29 cellular contexts compared by ENCODE assay signal in genomic region chr3:57577786-57578185, GRCh38. TPM values are rescaled to one million over a fixed set of nuclear protein-coding genes. Genes with fewer than 3 reads are reported as not detected.
DNase-seq lines count a peak whose midpoint lies in the region; ATAC-seq and TF ChIP-seq lines count a peak whose summit lies in the region.
"Had no signal": no experiment of that assay in that cellular context is flagged by ENCODE, and none has a peak within 500 bp of the region (broad histone marks: within the 10 kb centered on the region; RNA-seq: fewer than 3 reads in every experiment).

No MANE protein-coding gene starts in this region.

- H3K27ac ChIP-seq in mesenchymal stem cell (ENCODE audit: low read length, poor library complexity, severe bottlenecking), result no peak overlapping the region
- H3K27ac ChIP-seq: brain microvascular endothelial cell, C4-2B, HL-60, left lung, Peyer's patch had no signal

- H3K79me2 ChIP-seq in Loucy (ENCODE audit: insufficient read depth, low read length), result peaks cover 70% of the 10 kb centered on the region

- no peak overlapping the region for H4K8ac ChIP-seq in mesenchymal stem cell (ENCODE audit: low read length)

- H2AFZ ChIP-seq in Loucy (ENCODE audit: low read length) (no peak overlapping the region), mesenchymal stem cell (ENCODE audit: low read depth, low read length) (no peak overlapping the region)

- no peaks in the 10 kb centered on the region for H3K9me2 ChIP-seq in Loucy (replicated peaks; ENCODE audit: low read depth, low read length)

- no peak overlapping the region for H2AK5ac ChIP-seq in mesenchymal stem cell (ENCODE audit: low read length, severe bottlenecking)

- no peak overlapping the region for H2BK12ac ChIP-seq in mesenchymal stem cell (ENCODE audit: low read length in 2 of 2)

- no peaks in the 10 kb centered on the region for H3K27me3 Mint-ChIP-seq in activated naive CD8-positive, alpha-beta T cell
- no peaks in the 10 kb centered on the region for H3K27me3 Mint-ChIP-seq in activated naive CD8-positive, alpha-beta T cell treated with anti-CD3 and anti-CD28 coated beads for 36 hours
- no peaks in the 10 kb centered on the region for H3K27me3 Mint-ChIP-seq in naive B cell
- no peaks in the 10 kb centered on the region for H3K27me3 Mint-ChIP-seq in stimulated activated naive B cell treated with anti-CD40 and anti-IgM and Interleukin-4, amounts not matched to agents 10 μg/mL and 1 μg/mL and 100 μg/mL, for 72 hours

- H3K4me3 Mint-ChIP-seq in activated naive CD8-positive, alpha-beta T cell, result no peak overlapping the region
- no peak overlapping the region for H3K4me3 Mint-ChIP-seq in activated naive CD8-positive, alpha-beta T cell treated with anti-CD3 and anti-CD28 coated beads for 36 hours
- no peak overlapping the region for H3K4me3 Mint-ChIP-seq in naive B cell
- no peak overlapping the region for H3K4me3 Mint-ChIP-seq in stimulated activated naive B cell treated with anti-CD40 and anti-IgM and Interleukin-4, amounts not matched to agents 10 μg/mL and 1 μg/mL and 100 μg/mL, for 72 hours

- no peak overlapping the region for H2BK15ac ChIP-seq in mesenchymal stem cell (ENCODE audit: low read depth, poor library complexity, severe bottlenecking)

- H4K91ac ChIP-seq in mesenchymal stem cell (ENCODE audit: low read length), result no peak overlapping the region

- no peak overlapping the region for H2BK5ac ChIP-seq in mesenchymal stem cell (ENCODE audit: low read depth, low read length, poor library complexity, severe bottlenecking)

- H3K79me1 ChIP-seq in mesenchymal stem cell (replicated peaks; ENCODE audit: low read length, poor library complexity, severe bottlenecking), result peaks cover 4% of the 10 kb centered on the region

- WGBS in mesenchymal stem cell, result 98% methylated on average over 5 of the region's 9 CpGs

- no peak overlapping the region for H3K23ac ChIP-seq in mesenchymal stem cell (ENCODE audit: low read length in 2 of 2)

- H3K27me3 ChIP-seq in Loucy (ENCODE audit: insufficient read depth, low read length, poor library complexity, severe bottlenecking) (no peaks in the 10 kb centered on the region), mesenchymal stem cell (ENCODE audit: control insufficient read depth in 1 of 2, insufficient read depth in 1 of 2, low read length in 2 of 2) (no peaks in the 10 kb centered on the region)
- H3K27me3 ChIP-seq: adrenal gland, brain microvascular endothelial cell, left lung, Peyer's patch had no signal

- peaks cover 16% of the 10 kb centered on the region for H4K20me1 ChIP-seq in Loucy (ENCODE audit: insufficient read depth, low read length, poor library complexity, severe bottlenecking)

- H3K9ac ChIP-seq in Loucy (ENCODE audit: low read depth, low read length, poor library complexity, severe bottlenecking) (peak overlapping the region; percentile 36), mesenchymal stem cell (ENCODE audit: low read length) (no peak overlapping the region)

- no peaks in the 10 kb centered on the region; the same call in 1 of the 2 replicates for H3F3A ChIP-seq in Loucy (ENCODE audit: low read depth)

- peak overlapping the region; percentile 54 for H3K27ac Mint-ChIP-seq in activated naive CD8-positive, alpha-beta T cell
- H3K27ac Mint-ChIP-seq in activated naive CD8-positive, alpha-beta T cell treated with anti-CD3 and anti-CD28 coated beads for 36 hours, result no peak overlapping the region
- peak overlapping the region in 4 of 6 donors; percentile 50 to 77 (median 74) for H3K27ac Mint-ChIP-seq in naive B cell
- peak overlapping the region; percentile 37 for H3K27ac Mint-ChIP-seq in stimulated activated naive B cell treated with anti-CD40 and anti-IgM and Interleukin-4, amounts not matched to agents 10 μg/mL and 1 μg/mL and 100 μg/mL, for 72 hours

- H3K9me3 ChIP-seq in Loucy (ENCODE audit: insufficient read depth, low read depth, low read length), result no peaks in the 10 kb centered on the region
- H3K9me3 ChIP-seq in mesenchymal stem cell (ENCODE audit: control insufficient read depth, low read length), result no peaks in the 10 kb centered on the region
- H3K9me3 ChIP-seq: adrenal gland, HAP-1, left lung, Peyer's patch, thoracic aorta had no signal

- ATAC-seq in naive B cell (ENCODE audit: low read depth in 2 of 2) (no peak), GM21576 (IDR thresholded peaks at IDR 0.05; ENCODE audit: unreplicated experiment) (no peak)
- no peak for ATAC-seq in stimulated activated naive B cell treated with anti-CD40 and anti-IgM and Interleukin-4, amounts not matched to agents 10 μg/mL and 1 μg/mL and 100 μg/mL, for 72 hours (replicated peaks)
- ATAC-seq: left lung had no signal

- H3K36me3 Mint-ChIP-seq in activated naive CD8-positive, alpha-beta T cell, result peaks cover 2% of the 10 kb centered on the region
- peaks cover 34% of the 10 kb centered on the region for H3K36me3 Mint-ChIP-seq in activated naive CD8-positive, alpha-beta T cell treated with anti-CD3 and anti-CD28 coated beads for 36 hours
- peaks cover 7 to 16% of the 10 kb centered on the region in 2 donors for H3K36me3 Mint-ChIP-seq in naive B cell
- H3K36me3 Mint-ChIP-seq in stimulated activated naive B cell treated with anti-CD40 and anti-IgM and Interleukin-4, amounts not matched to agents 10 μg/mL and 1 μg/mL and 100 μg/mL, for 72 hours, result peaks cover 27 to 41% of the 10 kb centered on the region in 2 donors

- H3K4ac ChIP-seq in mesenchymal stem cell (ENCODE audit: low read depth in 1 of 2, low read length in 2 of 2), result no peak overlapping the region

- no peak overlapping the region for H3K14ac ChIP-seq in mesenchymal stem cell (ENCODE audit: low read length in 2 of 2)

- no peak for DNase-seq in activated naive CD8-positive, alpha-beta T cell treated with anti-CD3 and anti-CD28 coated beads for 36 hours
- no peak for DNase-seq in naive B cell
- DNase-seq in stimulated activated naive B cell treated with anti-CD40 and anti-IgM and Interleukin-4, amounts not matched to agents 10 μg/mL and 1 μg/mL and 100 μg/mL, for 72 hours, result no peak
- no peak for DNase-seq in nucleus accumbens (lab: John Stamatoyannopoulos, UW)
- no peak for DNase-seq in mesenchymal stem cell
- DNase-seq: activated CD8-positive, alpha-beta memory T cell treated with anti-CD3 and anti-CD28 coated beads, Interleukin-2, amount 50 U/mL, for 4 hours; activated effector memory CD4-positive, alpha-beta T cell treated with anti-CD3 and anti-CD28 coated beads, Interleukin-2, amount 50 U/mL, for 16 hours; adrenal gland; brain microvascular endothelial cell; DMS 273 treated with DMSO at 0.1 percent for 48 hours; effector CD8-positive, alpha-beta T cell; erythroblast; foreskin fibroblast; Kasumi-1; left lung; midbrain; NCI-H187 treated with DMSO at 0.1 percent for 48 hours; NCI-H526 treated with DMSO at 0.1 percent for 48 hours; Peyer's patch; stimulated activated CD4-positive, alpha-beta T cell treated with anti-CD3 and anti-CD28 coated beads, Interleukin-2, amount 100 ng/mL, for 48 hours; stimulated activated naive CD4-positive, alpha-beta T cell had no signal

- TF ChIP-seq CTCF in Loucy (conservative IDR thresholded peaks at IDR 0.05; ENCODE audit: low read length), result no peak

- no peak overlapping the region for H3K18ac ChIP-seq in mesenchymal stem cell (ENCODE audit: low read depth in 1 of 2, low read length in 2 of 2)

- peaks cover 28% of the 10 kb centered on the region for H3K4me1 Mint-ChIP-seq in activated naive CD8-positive, alpha-beta T cell (ENCODE audit: low read depth)
- H3K4me1 Mint-ChIP-seq in activated naive CD8-positive, alpha-beta T cell treated with anti-CD3 and anti-CD28 coated beads for 36 hours, result peaks cover 16% of the 10 kb centered on the region
- peaks cover 7 to 20% (median 15%) of the 10 kb centered on the region in 3 donors for H3K4me1 Mint-ChIP-seq in naive B cell
- H3K4me1 Mint-ChIP-seq in stimulated activated naive B cell treated with anti-CD40 and anti-IgM and Interleukin-4, amounts not matched to agents 10 μg/mL and 1 μg/mL and 100 μg/mL, for 72 hours, result peaks cover 9 to 32% of the 10 kb centered on the region in 2 donors

- H3K4me1 ChIP-seq in Loucy (ENCODE audit: insufficient read depth, low read length, poor library complexity, severe bottlenecking) (peaks cover 18% of the 10 kb centered on the region), mesenchymal stem cell (ENCODE audit: control insufficient read depth, insufficient read depth, low read depth, low read length) (no peaks in the 10 kb centered on the region)
- H3K4me1 ChIP-seq: HAP-1 had no signal

- H3K9me3 Mint-ChIP-seq in activated naive CD8-positive, alpha-beta T cell (ENCODE audit: low read depth), result no peaks in the 10 kb centered on the region
- no peaks in the 10 kb centered on the region for H3K9me3 Mint-ChIP-seq in activated naive CD8-positive, alpha-beta T cell treated with anti-CD3 and anti-CD28 coated beads for 36 hours
- no peaks in the 10 kb centered on the region for H3K9me3 Mint-ChIP-seq in naive B cell
- H3K9me3 Mint-ChIP-seq in stimulated activated naive B cell treated with anti-CD40 and anti-IgM and Interleukin-4, amounts not matched to agents 10 μg/mL and 1 μg/mL and 100 μg/mL, for 72 hours, result no peaks in the 10 kb centered on the region

- H3K4me2 ChIP-seq in Loucy (ENCODE audit: low read depth, low read length, poor library complexity, severe bottlenecking), result peak overlapping the region; percentile 67
- H3K4me2 ChIP-seq in mesenchymal stem cell (ENCODE audit: low read length, poor library complexity, severe bottlenecking), result no peak overlapping the region

- H3K36me3 ChIP-seq in Loucy (ENCODE audit: insufficient read depth, low read length), result peaks cover 76% of the 10 kb centered on the region
- H3K36me3 ChIP-seq in mesenchymal stem cell (ENCODE audit: control insufficient read depth in 1 of 2, insufficient read depth in 2 of 2, low read depth in 1 of 2, low read length in 2 of 2), result peaks cover 49 to 97% of the 10 kb centered on the region in 2 experiments

- no peak overlapping the region for H2BK120ac ChIP-seq in mesenchymal stem cell (ENCODE audit: low read depth, low read length)

- H3K4me3 ChIP-seq in Loucy (ENCODE audit: low read length, poor library complexity, severe bottlenecking) (peak overlapping the region; percentile 34), mesenchymal stem cell (ENCODE audit: insufficient read depth in 1 of 2, low read depth in 1 of 2, low read length in 2 of 2) (no peak overlapping the region)
- H3K4me3 ChIP-seq: adrenal gland, HAP-1, left lung, Peyer's patch, thoracic aorta had no signal

RNA-seq across cellular contexts. Expression of gene ARF4, which starts 19.4 kb away (rescaled TPM):
- 10 to 100 TPM; 67.4 to 67.8 TPM for total RNA-seq in activated naive CD8-positive, alpha-beta T cell treated with anti-CD3 and anti-CD28 coated beads for 36 hours
- 100 to 1,000 TPM; 106 to 153 (median 133) TPM for polyA plus RNA-seq in naive B cell (ENCODE audit: low read depth in 6 of 6)
- polyA plus RNA-seq in mesenchymal stem cell (2013, experiment 1 of 2), result 406 TPM
- 464 TPM for polyA plus RNA-seq in mesenchymal stem cell (2013, experiment 2 of 2)

RNA-seq across cellular contexts. Expression of gene PDE12, which starts 21.7 kb away (rescaled TPM):
- total RNA-seq in activated naive CD8-positive, alpha-beta T cell treated with anti-CD3 and anti-CD28 coated beads for 36 hours, result 10 to 100 TPM; 30.8 to 31.0 TPM
- polyA plus RNA-seq in naive B cell (ENCODE audit: low read depth in 6 of 6), result 10 to 100 TPM in 5 of 6 donors, 1 to 10 TPM in 1; 9.5 to 16.1 (median 12.5) TPM
- 8.2 TPM for polyA plus RNA-seq in mesenchymal stem cell (2013, experiment 1 of 2)
- 7.8 TPM for polyA plus RNA-seq in mesenchymal stem cell (2013, experiment 2 of 2)

RNA-seq across cellular contexts. Expression of gene DNAH12, which starts 33.6 kb away (rescaled TPM):
- total RNA-seq in activated naive CD8-positive, alpha-beta T cell treated with anti-CD3 and anti-CD28 coated beads for 36 hours, result under 1 TPM in 1 of 2 experiments, not detected in 1; 0.08 TPM
- under 1 TPM in 2 of 6 donors, not detected in 4; 0.11 to 0.71 TPM for polyA plus RNA-seq in naive B cell (ENCODE audit: low read depth in 6 of 6)
- 0.07 TPM for polyA plus RNA-seq in mesenchymal stem cell (2013, experiment 1 of 2)
- polyA plus RNA-seq in mesenchymal stem cell (2013, experiment 2 of 2), result 0.01 TPM
- polyA plus RNA-seq: AG04450 had no signal
